19 cellular contexts compared by ENCODE assay signal in the genomic region with DNA sequence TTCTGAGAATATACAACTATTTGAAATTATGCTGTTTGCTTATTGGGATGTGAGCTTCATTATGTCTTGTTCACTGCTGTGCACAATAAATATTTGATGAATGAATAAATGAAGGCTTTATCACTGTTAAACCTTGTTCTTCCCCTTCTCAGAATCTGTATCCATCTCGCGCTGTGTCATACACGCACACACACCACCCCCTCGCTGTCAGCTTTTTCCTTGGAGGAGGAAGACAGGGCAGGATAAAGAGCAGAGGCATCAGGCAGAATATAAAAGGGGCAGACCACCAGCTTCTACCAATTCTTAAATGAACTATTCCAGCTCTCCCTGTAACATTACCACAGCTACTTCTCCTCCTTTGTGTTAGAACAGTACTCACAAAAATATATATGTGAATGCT.
DNase-seq lines count a peak whose midpoint lies in the region; ATAC-seq lines count a peak whose summit lies in the region.
"Had no signal": no experiment of that assay in that cellular context is flagged by ENCODE, and none has a peak within 500 bp of the region (broad histone marks: within the 10 kb centered on the region; RNA-seq: fewer than 3 reads in every experiment).

No MANE protein-coding gene starts in this region.

- H3K27ac Mint-ChIP-seq in stimulated activated naive CD8-positive, alpha-beta T cell treated with anti-CD3 and anti-CD28 coated beads, Interleukin-15, Interleukin-2, amounts not matched to agents 100 ng/mL and 50 ng/mL, for 24 hours, result peak overlapping the region; percentile 66
- H3K27ac Mint-ChIP-seq in naive thymus-derived CD4-positive, alpha-beta T cell, result peak overlapping the region in 6 of 9 donors; percentile 7 to 39 (median 29)
- H3K27ac Mint-ChIP-seq: CD8-positive, alpha-beta T cell had no signal

- peaks cover 0 to 22% (median 0%) of the 10 kb centered on the region in 3 experiments for H3K36me3 ChIP-seq in naive thymus-derived CD4-positive, alpha-beta T cell (ENCODE audit: control insufficient read depth in 2 of 3, insufficient read depth in 3 of 3, low read length in 3 of 3)
- H3K36me3 ChIP-seq: BE2C, HAP-1 had no signal

- intact Hi-C loops in naive thymus-derived CD4-positive, alpha-beta T cell (cut with micrococcal nuclease), result no loop called here

- CTCF ChIA-PET in naive thymus-derived CD4-positive, alpha-beta T cell (lab: Charles Lee), result interaction anchor here (0.5 kb wide), 2 partner anchors 8 to 146 kb away, joined by 3 to 4 read pairs; no protein-coding TSS in a partner anchor

- no peak for ATAC-seq in stimulated activated naive CD8-positive, alpha-beta T cell treated with anti-CD3 and anti-CD28 coated beads, Interleukin-15, Interleukin-2, amounts not matched to agents 100 U/mL and 50 U/mL, for 24 hours
- ATAC-seq in naive thymus-derived CD4-positive, alpha-beta T cell, result no peak
- ATAC-seq: CD8-positive, alpha-beta T cell had no signal

- POLR2A ChIA-PET in naive thymus-derived CD4-positive, alpha-beta T cell (lab: Charles Lee), result interaction anchor here (0.6 to 0.7 kb wide), 2 partner anchors 15 to 66 kb away, joined by 3 to 5 read pairs; no protein-coding TSS in a partner anchor

- no peak overlapping the region for H3K4me3 Mint-ChIP-seq in stimulated activated naive CD8-positive, alpha-beta T cell treated with anti-CD3 and anti-CD28 coated beads, Interleukin-15, Interleukin-2, amounts not matched to agents 100 ng/mL and 50 ng/mL, for 24 hours
- no peak overlapping the region for H3K4me3 Mint-ChIP-seq in naive thymus-derived CD4-positive, alpha-beta T cell
- H3K4me3 Mint-ChIP-seq: CD8-positive, alpha-beta T cell had no signal

- no peak overlapping the region for H3K4me3 ChIP-seq in naive thymus-derived CD4-positive, alpha-beta T cell (ENCODE audit: low read length)
- H3K4me3 ChIP-seq: HAP-1 had no signal

- peaks cover 61% of the 10 kb centered on the region for H3K36me3 Mint-ChIP-seq in stimulated activated naive CD8-positive, alpha-beta T cell treated with anti-CD3 and anti-CD28 coated beads, Interleukin-15, Interleukin-2, amounts not matched to agents 100 ng/mL and 50 ng/mL, for 24 hours (ENCODE audit: low read depth)
- H3K36me3 Mint-ChIP-seq in naive thymus-derived CD4-positive, alpha-beta T cell, result peaks cover 7 to 51% (median 40%) of the 10 kb centered on the region in 5 donors

- no peaks in the 10 kb centered on the region for H3K4me1 ChIP-seq in naive thymus-derived CD4-positive, alpha-beta T cell (ENCODE audit: control insufficient read depth in 2 of 2, insufficient read depth in 2 of 2, low read length in 2 of 2)
- H3K4me1 ChIP-seq: BE2C, HAP-1 had no signal

- no peak overlapping the region for H3K27ac ChIP-seq in naive thymus-derived CD4-positive, alpha-beta T cell (ENCODE audit: low read depth, low read length)
- H3K27ac ChIP-seq: 22Rv1 had no signal

- H3K27me3 ChIP-seq in naive thymus-derived CD4-positive, alpha-beta T cell (ENCODE audit: control insufficient read depth in 2 of 2, insufficient read depth in 2 of 2, low read length in 2 of 2), result no peaks in the 10 kb centered on the region
- H3K27me3 ChIP-seq: BE2C had no signal

- no peaks in the 10 kb centered on the region for H3K9me3 Mint-ChIP-seq in stimulated activated naive CD8-positive, alpha-beta T cell treated with anti-CD3 and anti-CD28 coated beads, Interleukin-15, Interleukin-2, amounts not matched to agents 100 ng/mL and 50 ng/mL, for 24 hours
- H3K9me3 Mint-ChIP-seq in naive thymus-derived CD4-positive, alpha-beta T cell, result no peaks in the 10 kb centered on the region
- H3K9me3 Mint-ChIP-seq: CD8-positive, alpha-beta T cell had no signal

- no peaks in the 10 kb centered on the region for H3K27me3 Mint-ChIP-seq in stimulated activated naive CD8-positive, alpha-beta T cell treated with anti-CD3 and anti-CD28 coated beads, Interleukin-15, Interleukin-2, amounts not matched to agents 100 ng/mL and 50 ng/mL, for 24 hours
- no peaks in the 10 kb centered on the region for H3K27me3 Mint-ChIP-seq in naive thymus-derived CD4-positive, alpha-beta T cell

- H3K4me1 Mint-ChIP-seq in stimulated activated naive CD8-positive, alpha-beta T cell treated with anti-CD3 and anti-CD28 coated beads, Interleukin-15, Interleukin-2, amounts not matched to agents 100 ng/mL and 50 ng/mL, for 24 hours (ENCODE audit: low read depth), result peaks cover 18% of the 10 kb centered on the region
- H3K4me1 Mint-ChIP-seq in naive thymus-derived CD4-positive, alpha-beta T cell, result peaks cover 13 to 39% (median 29%) of the 10 kb centered on the region in 7 donors

- DNase-seq in NCI-H82 (lab: John Stamatoyannopoulos, UW), result peak; percentile 24
- DNase-seq in NCI-H82 treated with DMSO at 0.1 percent for 48 hours (lab: John Stamatoyannopoulos, UW; ENCODE audit: unreplicated experiment), result no peak
- DNase-seq in stimulated activated naive CD8-positive, alpha-beta T cell treated with anti-CD3 and anti-CD28 coated beads, Interleukin-15, Interleukin-2, amounts not matched to agents 100 U/mL and 50 U/mL, for 24 hours, result no peak
- no peak for DNase-seq in naive thymus-derived CD4-positive, alpha-beta T cell
- no peak for DNase-seq in Ammon's horn (ENCODE audit: low spot score)
- no peak for DNase-seq in SK-N-DZ (ENCODE audit: low spot score)
- DNase-seq in NCI-H1436 (lab: John Stamatoyannopoulos, UW), result no peak
- DNase-seq: BE2C; CD8-positive, alpha-beta T cell; DMS79; IMR-90; Karpas-422; MM.1S; NCI-H1092 treated with DMSO at 0.1 percent for 48 hours; NCI-H1694; NCI-H2227 treated with DMSO at 0.1 percent for 48 hours had no signal

- H3K9me3 ChIP-seq in naive thymus-derived CD4-positive, alpha-beta T cell (ENCODE audit: control insufficient read depth in 2 of 3, low read length in 3 of 3), result no peaks in the 10 kb centered on the region
- H3K9me3 ChIP-seq: BE2C, HAP-1 had no signal
